Comparison of ENCODE assay signal across 15 cellular contexts in genomic region chr12:41514907-41515306, GRCh38.
A peak's percentile ranks its signal among the peaks of the same experiment; 100 is the strongest.
DNase-seq lines count a peak whose midpoint lies in the region; ATAC-seq and TF ChIP-seq lines count a peak whose summit lies in the region.
"Had no signal": no experiment of that assay in that cellular context is flagged by ENCODE, and none has a peak within 500 bp of the region (broad histone marks: within the 10 kb centered on the region; RNA-seq: fewer than 3 reads in every experiment).

No MANE protein-coding gene starts in this region.

- no peak overlapping the region for H3K4me2 ChIP-seq in OCI-LY7 (ENCODE audit: low read length)

- no TSS peak for BruUV-seq in OCI-LY7 (replicated peaks; lab: Mats Ljungman, UMichigan)

- peaks cover 0 to 7% of the 10 kb centered on the region in 2 donors for H3K9me3 Mint-ChIP-seq in natural killer cell
- H3K9me3 Mint-ChIP-seq in activated T-helper 17 cell treated with anti-CD3 and anti-CD28 coated beads, Interleukin-2, amount 50 U/mL, for 72 hours, result no peaks in the 10 kb centered on the region
- H3K9me3 Mint-ChIP-seq: effector memory CD8-positive, alpha-beta T cell had no signal

- no peak for ATAC-seq in GM18517 (IDR thresholded peaks at IDR 0.05; ENCODE audit: unreplicated experiment)
- ATAC-seq in natural killer cell, result no peak
- no peak for ATAC-seq in activated T-helper 17 cell treated with anti-CD3 and anti-CD28 coated beads, Interleukin-2, amount 50 U/mL, for 72 hours (replicated peaks)
- ATAC-seq: effector memory CD8-positive, alpha-beta T cell; pancreas had no signal

- intact Hi-C loops in OCI-LY7 (cut with micrococcal nuclease; ENCODE audit: unreplicated experiment) (no loop called here), natural killer cell (cut with micrococcal nuclease) (no loop called here), prostate gland (cut with DNase I) (no loop called here)

- no peak overlapping the region for H3K4me3 ChIP-seq in OCI-LY7 (ENCODE audit: low read depth, low read length, poor library complexity, severe bottlenecking)
- no peak overlapping the region for H3K4me3 ChIP-seq in epithelial cell of proximal tubule (ENCODE audit: low read depth, low read length)
- H3K4me3 ChIP-seq in prostate gland, result no peak overlapping the region
- H3K4me3 ChIP-seq: HAP-1, pancreas had no signal

- WGBS in prostate gland, result 99% methylated on average over 3 of the region's 3 CpGs

- in situ Hi-C loops in ACHN (cut with HindIII; ENCODE audit: low pct_ligation_motif_present, low pct_unique_long_range_greater_than_20kb, low sequenced_read_pairs), result no loop called here

- peak; percentile 39 for DNase-seq in ACHN
- DNase-seq in GM10248 (ENCODE audit: extremely low spot score), result no peak
- DNase-seq in OCI-LY7 (ENCODE audit: low spot score), result peak; percentile 24
- DNase-seq in epithelial cell of proximal tubule (ENCODE audit: low read depth), result no peak
- no peak for DNase-seq in natural killer cell
- DNase-seq in prostate gland (ENCODE audit: low spot score), result no peak
- DNase-seq: anterior cingulate cortex; CD4-positive, CD25-positive, alpha-beta regulatory T cell; effector memory CD8-positive, alpha-beta T cell; mammary epithelial cell; pancreas; stimulated activated naive CD4-positive, alpha-beta T cell treated with Interleukin-2 at 50 U/mL for 16 hours had no signal

- H3K27ac ChIP-seq in OCI-LY7 (ENCODE audit: low read depth, low read length, poor library complexity, severe bottlenecking), result no peak overlapping the region
- H3K27ac ChIP-seq in prostate gland, result no peak overlapping the region
- H3K27ac ChIP-seq: pancreas had no signal

- no peak overlapping the region for H3K4me3 Mint-ChIP-seq in natural killer cell
- H3K4me3 Mint-ChIP-seq in activated T-helper 17 cell treated with anti-CD3 and anti-CD28 coated beads, Interleukin-2, amount 50 U/mL, for 72 hours, result no peak overlapping the region
- H3K4me3 Mint-ChIP-seq: CD4-positive, CD25-positive, alpha-beta regulatory T cell; effector memory CD8-positive, alpha-beta T cell had no signal

- no peaks in the 10 kb centered on the region for H4K20me1 ChIP-seq in OCI-LY7 (ENCODE audit: insufficient read depth, low read length)

- H3K9me2 ChIP-seq in OCI-LY7 (ENCODE audit: insufficient read depth, low read length), result no peaks in the 10 kb centered on the region

- peaks cover 25% of the 10 kb centered on the region for H3K4me1 ChIP-seq in OCI-LY7 (ENCODE audit: insufficient read depth, low read length, poor library complexity, severe bottlenecking)
- peaks cover 4% of the 10 kb centered on the region for H3K4me1 ChIP-seq in prostate gland (replicated peaks)
- H3K4me1 ChIP-seq: pancreas had no signal

- no peaks in the 10 kb centered on the region for H3K27me3 Mint-ChIP-seq in natural killer cell (ENCODE audit: low read depth in 2 of 2)
- peaks cover 13% of the 10 kb centered on the region for H3K27me3 Mint-ChIP-seq in activated T-helper 17 cell treated with anti-CD3 and anti-CD28 coated beads, Interleukin-2, amount 50 U/mL, for 72 hours

- CTCF ChIA-PET in GM10248 (lab: Yijun Ruan, JAX), result interaction anchor here (2.1 kb wide), 1 partner anchor 8 kb away, joined by 4 read pairs; no protein-coding TSS in a partner anchor
- CTCF ChIA-PET in OCI-LY7 (lab: Charles Lee; ENCODE audit: unreplicated experiment), result no interaction called here

- TF ChIP-seq CTCF in GM10248 (IDR thresholded peaks at IDR 0.05; ENCODE audit: control extremely low read depth, extremely low read depth, low read depth, missing control alignments) (peak; percentile 10), OCI-LY7 (conservative IDR thresholded peaks at IDR 0.05; ENCODE audit: low read length) (peak; percentile 69), epithelial cell of proximal tubule (conservative IDR thresholded peaks at IDR 0.05; ENCODE audit: low read depth, low read length) (peak; percentile 40), natural killer cell (IDR thresholded peaks at IDR 0.05) (no peak), prostate gland (IDR thresholded peaks at IDR 0.05) (no peak)

- no peaks in the 10 kb centered on the region for H3K79me2 ChIP-seq in OCI-LY7 (ENCODE audit: insufficient read depth, low read depth, low read length)

- H2AFZ ChIP-seq in OCI-LY7 (ENCODE audit: low read length), result no peak overlapping the region

- no peaks in the 10 kb centered on the region for H3K36me3 Mint-ChIP-seq in natural killer cell
- no peaks in the 10 kb centered on the region for H3K36me3 Mint-ChIP-seq in activated T-helper 17 cell treated with anti-CD3 and anti-CD28 coated beads, Interleukin-2, amount 50 U/mL, for 72 hours (ENCODE audit: low read depth)
- H3K36me3 Mint-ChIP-seq: CD4-positive, CD25-positive, alpha-beta regulatory T cell had no signal

- TF ChIP-seq POLR2A in prostate gland (IDR thresholded peaks at IDR 0.05), result no peak

- H3K27ac Mint-ChIP-seq in natural killer cell, result no peak overlapping the region
- no peak overlapping the region for H3K27ac Mint-ChIP-seq in activated T-helper 17 cell treated with anti-CD3 and anti-CD28 coated beads, Interleukin-2, amount 50 U/mL, for 72 hours
- H3K27ac Mint-ChIP-seq: CD4-positive, CD25-positive, alpha-beta regulatory T cell; effector memory CD8-positive, alpha-beta T cell had no signal

- peaks cover 26% of the 10 kb centered on the region for H3K36me3 ChIP-seq in OCI-LY7 (ENCODE audit: insufficient read depth, low read length)
- no peaks in the 10 kb centered on the region for H3K36me3 ChIP-seq in prostate gland
- H3K36me3 ChIP-seq: HAP-1, pancreas had no signal

- H3K9me3 ChIP-seq in OCI-LY7 (ENCODE audit: low read length), result no peaks in the 10 kb centered on the region
- H3K9me3 ChIP-seq in prostate gland, result no peaks in the 10 kb centered on the region
- H3K9me3 ChIP-seq: HAP-1, pancreas had no signal

- no peaks in the 10 kb centered on the region for H3K4me1 Mint-ChIP-seq in natural killer cell
- no peaks in the 10 kb centered on the region for H3K4me1 Mint-ChIP-seq in activated T-helper 17 cell treated with anti-CD3 and anti-CD28 coated beads, Interleukin-2, amount 50 U/mL, for 72 hours
- H3K4me1 Mint-ChIP-seq: CD4-positive, CD25-positive, alpha-beta regulatory T cell had no signal

- POLR2A ChIA-PET in GM10248 (lab: Yijun Ruan, JAX), result no interaction called here
- POLR2A ChIA-PET in OCI-LY7 (lab: Charles Lee), result no interaction called here

- no peaks in the 10 kb centered on the region for H3K27me3 ChIP-seq in prostate gland (replicated peaks; ENCODE audit: insufficient read depth)
- H3K27me3 ChIP-seq: pancreas had no signal

Comparison
In these comparisons a context has a peak if more than half of its experiments do, and no peak if none do; other contexts are left out.
1. DNase-seq: peak in ACHN (single experiment) and OCI-LY7 (single experiment); none in GM10248 (single experiment), epithelial cell of proximal tubule (single experiment), natural killer cell (single experiment) and prostate gland (single experiment).
2. CTCF ChIP-seq: peak in GM10248 (single experiment), OCI-LY7 (single experiment) and epithelial cell of proximal tubule (single experiment); none in natural killer cell (single experiment) and prostate gland (0 of 4).